Comparison of ENCODE assay signal across 27 cellular contexts in the genomic region with DNA sequence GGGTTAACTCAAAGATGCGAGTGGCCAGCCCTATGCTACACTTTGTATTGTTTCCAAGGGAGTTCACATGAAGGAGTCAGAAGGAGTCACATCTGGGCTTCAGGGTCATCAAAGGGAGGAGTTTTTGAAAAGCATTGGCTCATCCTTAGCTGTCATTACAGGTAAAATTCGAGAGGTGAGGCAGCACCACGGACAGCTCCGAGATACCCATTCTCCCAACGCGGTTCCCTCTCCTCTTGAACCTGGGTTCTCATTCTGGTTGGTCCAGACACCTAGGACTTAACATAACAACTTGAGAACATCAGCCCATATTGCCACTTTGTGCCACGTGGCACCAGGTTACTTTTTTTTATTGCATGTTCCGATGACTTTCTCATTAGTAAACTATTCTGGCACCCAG.
DNase-seq lines count a peak whose midpoint lies in the region; ATAC-seq, FAIRE-seq and TF ChIP-seq lines count a peak whose summit lies in the region.
"Had no signal": no experiment of that assay in that cellular context is flagged by ENCODE, and none has a peak within 500 bp of the region (broad histone marks: within the 10 kb centered on the region; RNA-seq: fewer than 3 reads in every experiment).

No MANE protein-coding gene starts in this region.

- H3K4me2 ChIP-seq in GM23338 (no peak overlapping the region), H1 (ENCODE audit: insufficient read depth in 1 of 2, low read depth in 2 of 2, low read length in 2 of 2) (no peak overlapping the region)
- H3K4me2 ChIP-seq: BLaER1 had no signal

- no peak overlapping the region for H4K5ac ChIP-seq in H1 (ENCODE audit: insufficient read length, low read depth, low read length)

- H3K56ac ChIP-seq in H1 (replicated peaks; ENCODE audit: insufficient read length, low read depth, low read length), result no peak overlapping the region

- intact Hi-C loops in activated naive CD4-positive, alpha-beta T cell treated with anti-CD3 and anti-CD28 coated beads for 36 hours (cut with micrococcal nuclease), result no loop called here
- intact Hi-C loops in cardiac septum (cut with DNase I), result no loop called here

- DNase-seq in activated naive CD4-positive, alpha-beta T cell treated with anti-CD3 and anti-CD28 coated beads for 36 hours, result peak; percentile 12
- DNase-seq in activated naive CD4-positive, alpha-beta T cell treated with anti-CD3 and anti-CD28 coated beads, Interleukin-2, amount 50 U/mL, for 16 hours, result no peak
- DNase-seq in GM23338 (ENCODE audit: low spot score) (peak; percentile 49), H1 (ENCODE audit: low read depth in 1 of 2, low spot score in 2 of 2) (peak in 1 of 2 experiments; percentile 61), NCI-H2196 (lab: John Stamatoyannopoulos, UW; ENCODE audit: unreplicated experiment) (no peak), cardiac septum (ENCODE audit: low spot score) (no peak), NCI-H1105 (lab: John Stamatoyannopoulos, UW) (no peak)
- DNase-seq: CD4-positive, CD25-positive, alpha-beta regulatory T cell; DMS153; GM23248; HFFc6; KBM-7; MV-4-11; NCI-H1105 treated with DMSO at 0.1 percent for 48 hours; NCI-H146; NCI-H1930; NCI-H446 treated with DMSO at 0.1 percent for 48 hours; NCI-H526; NCI-H82; SJCRH30 had no signal

- CTCF ChIA-PET in activated naive CD4-positive, alpha-beta T cell treated with anti-CD3 and anti-CD28 coated beads for 36 hours (lab: Charles Lee), result no interaction called here
- CTCF ChIA-PET in H1 (lab: Charles Lee; ENCODE audit: partially characterized antibody), result no interaction called here

- H3K36me3 ChIP-seq in GM23338 (ENCODE audit: insufficient read depth) (no peaks in the 10 kb centered on the region), H1 (ENCODE audit: control insufficient read depth in 2 of 4, insufficient read depth in 4 of 4, low read length in 3 of 4) (no peaks in the 10 kb centered on the region), liver (ENCODE audit: control insufficient read depth in 4 of 4, insufficient read depth in 3 of 4, low read depth in 1 of 4, low read length in 3 of 4) (no peaks in the 10 kb centered on the region)
- H3K36me3 ChIP-seq: BLaER1, HAP-1, SJCRH30 had no signal

- TF ChIP-seq EP300 in H1 (IDR thresholded peaks at IDR 0.05; ENCODE audit: borderline replicate concordance in 1 of 2, low read depth in 2 of 2, low read length in 2 of 2), result no peak

- no peaks in the 10 kb centered on the region for H3K9me3 Mint-ChIP-seq in activated naive CD4-positive, alpha-beta T cell treated with anti-CD3 and anti-CD28 coated beads for 36 hours
- no peaks in the 10 kb centered on the region for H3K9me3 Mint-ChIP-seq in GM23338
- H3K9me3 Mint-ChIP-seq: CD4-positive, CD25-positive, alpha-beta regulatory T cell had no signal

- H3K4me1 ChIP-seq in GM23338 (ENCODE audit: insufficient read depth) (no peaks in the 10 kb centered on the region), H1 (replicated peaks in 1 of 4; ENCODE audit: control insufficient read depth in 3 of 4, insufficient read depth in 4 of 4, low read length in 3 of 4) (no peaks in the 10 kb centered on the region), liver (ENCODE audit: control insufficient read depth in 4 of 4, insufficient read depth in 4 of 4, low read length in 3 of 4) (no peaks in the 10 kb centered on the region)
- H3K4me1 ChIP-seq: BLaER1, HAP-1, SJCRH30 had no signal

- H2BK120ac ChIP-seq in H1 (replicated peaks; ENCODE audit: low read depth, low read length), result no peak overlapping the region

- no peaks in the 10 kb centered on the region for H3K27me3 Mint-ChIP-seq in activated naive CD4-positive, alpha-beta T cell treated with anti-CD3 and anti-CD28 coated beads for 36 hours (ENCODE audit: low read depth)
- H3K27me3 Mint-ChIP-seq in GM23338 (ENCODE audit: insufficient read depth, low read depth, poor library complexity), result no peaks in the 10 kb centered on the region
- H3K27me3 Mint-ChIP-seq: CD4-positive, CD25-positive, alpha-beta regulatory T cell had no signal

- H2BK12ac ChIP-seq in H1 (ENCODE audit: low read depth, low read length), result no peak overlapping the region

- H3K9me3 ChIP-seq in H1 (ENCODE audit: insufficient read depth in 2 of 2, low read depth in 1 of 2, low read length in 1 of 2) (no peaks in the 10 kb centered on the region), liver (ENCODE audit: control insufficient read depth in 4 of 4, low read length in 3 of 4) (no peaks in the 10 kb centered on the region)
- H3K9me3 ChIP-seq: BLaER1, HAP-1, SJCRH30 had no signal

- peak; percentile 19 for FAIRE-seq in H1 (lab: Jason Lieb, UNC)
- FAIRE-seq: GM18507, HTR-8/SVneo had no signal

- H2AFZ ChIP-seq in GM23338 (no peak overlapping the region), H1 (ENCODE audit: low read length) (no peak overlapping the region)
- H2AFZ ChIP-seq: GM23248 had no signal

- H3K4me3 ChIP-seq in GM23338 (no peak overlapping the region), H1 (ENCODE audit: extremely low read depth in 1 of 4, insufficient read depth in 2 of 4, low read depth in 3 of 4, low read length in 4 of 4) (no peak overlapping the region), liver (ENCODE audit: low read depth in 1 of 3, low read length in 3 of 3) (no peak overlapping the region)
- H3K4me3 ChIP-seq: BLaER1, GM23248, HAP-1, SJCRH30 had no signal

- H3K9me2 ChIP-seq in GM23338 (ENCODE audit: insufficient read depth), result no peaks in the 10 kb centered on the region

- no peak overlapping the region for H2BK5ac ChIP-seq in H1 (ENCODE audit: low read depth, low read length)

- H3K23me2 ChIP-seq in H1 (ENCODE audit: low read depth, low read length), result no peaks in the 10 kb centered on the region

- no peak overlapping the region for H2BK20ac ChIP-seq in H1 (ENCODE audit: low read length)

- no peak overlapping the region for H2BK15ac ChIP-seq in H1 (ENCODE audit: low read length)

- H4K20me1 ChIP-seq in GM23338 (replicated peaks; ENCODE audit: insufficient read depth) (no peaks in the 10 kb centered on the region), H1 (replicated peaks in 1 of 2; ENCODE audit: control insufficient read depth in 1 of 2, insufficient read depth in 2 of 2, low read length in 2 of 2) (no peaks in the 10 kb centered on the region)
- H4K20me1 ChIP-seq: BLaER1 had no signal

- no peaks in the 10 kb centered on the region for H3K79me1 ChIP-seq in H1 (ENCODE audit: low read depth, low read length)

- H3K9ac ChIP-seq in H1 (replicated peaks in 1 of 4; ENCODE audit: extremely low read depth in 1 of 4, low read depth in 3 of 4, low read length in 3 of 4), result no peak overlapping the region
- H3K9ac ChIP-seq in liver (ENCODE audit: low read depth in 1 of 2, low read length in 2 of 2), result no peak overlapping the region
- H3K9ac ChIP-seq: BLaER1, GM23248 had no signal

- ATAC-seq in GM23338, result no peak
- ATAC-seq: Right ventricle myocardium inferior, SK-N-SH treated with all-trans-retinoic acid at 6 μM for 48 hours had no signal

- H3K4ac ChIP-seq in H1 (replicated peaks; ENCODE audit: insufficient read length, low read depth, low read length), result no peak overlapping the region

- no peak overlapping the region for H3K18ac ChIP-seq in H1 (ENCODE audit: extremely low read depth, low read length)

- TF ChIP-seq CTCF in GM23338 (conservative IDR thresholded peaks at IDR 0.05; ENCODE audit: low read depth in 2 of 2) (no peak), H1 (IDR thresholded peaks at IDR 0.05; ENCODE audit: control extremely low read depth in 1 of 3, insufficient read depth in 1 of 3, low read depth in 1 of 3, low read length in 3 of 3) (no peak), liver (IDR thresholded peaks at IDR 0.05; ENCODE audit: low read depth, low read length, missing input control) (no peak)

- H3K79me2 ChIP-seq in GM23338 (replicated peaks; ENCODE audit: insufficient read depth) (no peaks in the 10 kb centered on the region), H1 (ENCODE audit: control insufficient read depth in 1 of 2, insufficient read depth in 2 of 2, low read length in 2 of 2) (no peaks in the 10 kb centered on the region)

- POLR2A ChIA-PET in H1 (lab: Charles Lee; ENCODE audit: partially characterized antibody), result no interaction called here

- H3F3A ChIP-seq in GM23338 (replicated peaks; ENCODE audit: low read depth), result no peaks in the 10 kb centered on the region

- H3K14ac ChIP-seq in H1 (ENCODE audit: insufficient read length), result no peak overlapping the region

- H3K27ac ChIP-seq in GM23338 (ENCODE audit: low read depth), result no peak overlapping the region
- no peak overlapping the region for H3K27ac ChIP-seq in H1 (ENCODE audit: low read depth, low read length)
- no peak overlapping the region for H3K27ac ChIP-seq in liver (ENCODE audit: low read depth in 1 of 2, low read length in 2 of 2)
- H3K27ac ChIP-seq: BLaER1, GM23248, SJCRH30 had no signal

- 74% methylated on average over 8 of the region's 8 CpGs; no CpG with 5 or more reads in 1 of the 2 experiments for WGBS in H1 (ENCODE audit: extremely low coverage in 1 of 2, insufficient coverage in 1 of 2, insufficient read length in 1 of 2, insufficient replicate concordance in 2 of 2, low coverage in 1 of 2, low lambda C conversion rate in 2 of 2, missing lambda C conversion rate in 1 of 2), 2 experiments
- 47% methylated on average over 8 of the region's 8 CpGs for WGBS in liver

- H3K4me3 Mint-ChIP-seq in activated naive CD4-positive, alpha-beta T cell treated with anti-CD3 and anti-CD28 coated beads for 36 hours, result no peak overlapping the region
- H3K4me3 Mint-ChIP-seq in GM23338, result no peak overlapping the region
- H3K4me3 Mint-ChIP-seq: CD4-positive, CD25-positive, alpha-beta regulatory T cell; HFFc6 had no signal

- H3K27me3 ChIP-seq in GM23338 (ENCODE audit: insufficient read depth), result no peaks in the 10 kb centered on the region
- no peaks in the 10 kb centered on the region for H3K27me3 ChIP-seq in H1 (replicated peaks in 1 of 4; ENCODE audit: control insufficient read depth in 3 of 4, extremely low read depth in 1 of 4, insufficient read depth in 3 of 4, low read length in 3 of 4)
- H3K27me3 ChIP-seq in liver (ENCODE audit: control insufficient read depth in 4 of 4, insufficient read depth in 4 of 4, low read length in 3 of 4), result no peaks in the 10 kb centered on the region
- H3K27me3 ChIP-seq: BLaER1, SJCRH30 had no signal

- TF ChIP-seq RAD21 in H1 (IDR thresholded peaks at IDR 0.05 in 1 of 2, conservative IDR thresholded peaks at IDR 0.05 in 1 of 2; ENCODE audit: low read depth in 2 of 2, low read length in 2 of 2) (no peak), liver (IDR thresholded peaks at IDR 0.05) (no peak)

- no peaks in the 10 kb centered on the region for H3K4me1 Mint-ChIP-seq in activated naive CD4-positive, alpha-beta T cell treated with anti-CD3 and anti-CD28 coated beads for 36 hours (ENCODE audit: low read depth)
- H3K4me1 Mint-ChIP-seq in GM23338, result peaks cover 4% of the 10 kb centered on the region; the same call in 1 of the 3 replicates
- H3K4me1 Mint-ChIP-seq: CD4-positive, CD25-positive, alpha-beta regulatory T cell had no signal

- no peak overlapping the region for H4K8ac ChIP-seq in H1 (ENCODE audit: extremely low read depth, insufficient read depth, low read length)

- no peak overlapping the region for H2AK5ac ChIP-seq in H1 (ENCODE audit: low read depth, low read length)

- no peak overlapping the region for H3K27ac Mint-ChIP-seq in activated naive CD4-positive, alpha-beta T cell treated with anti-CD3 and anti-CD28 coated beads for 36 hours
- no peak overlapping the region for H3K27ac Mint-ChIP-seq in GM23338
- H3K27ac Mint-ChIP-seq: CD4-positive, CD25-positive, alpha-beta regulatory T cell; HFFc6 had no signal

- no peak overlapping the region for H3K23ac ChIP-seq in H1 (ENCODE audit: insufficient read length)

- no peaks in the 10 kb centered on the region for H3K36me3 Mint-ChIP-seq in activated naive CD4-positive, alpha-beta T cell treated with anti-CD3 and anti-CD28 coated beads for 36 hours (ENCODE audit: low read depth)
- no peaks in the 10 kb centered on the region for H3K36me3 Mint-ChIP-seq in GM23338 (ENCODE audit: low read depth)
- H3K36me3 Mint-ChIP-seq: CD4-positive, CD25-positive, alpha-beta regulatory T cell had no signal

- H4K91ac ChIP-seq in H1 (replicated peaks; ENCODE audit: insufficient read length, low read length), result no peak overlapping the region

- TF ChIP-seq POLR2A in H1 (IDR thresholded peaks at IDR 0.05; ENCODE audit: control extremely low read depth in 1 of 2, low read depth in 2 of 2, low read length in 2 of 2), result no peak

Comparison
In these comparisons a context has a peak if more than half of its experiments do, and no peak if none do; other contexts are left out.
1. DNase-seq: peak in activated naive CD4-positive, alpha-beta T cell treated with anti-CD3 and anti-CD28 coated beads for 36 hours (single experiment) and GM23338 (single experiment); none in activated naive CD4-positive, alpha-beta T cell treated with anti-CD3 and anti-CD28 coated beads, Interleukin-2, amount 50 U/mL, for 16 hours (single experiment), NCI-H2196 (single experiment), cardiac septum (single experiment) and NCI-H1105 (single experiment).